In genomic region chr10:31554556-31554955, GRCh38 we compare ENCODE assay signal across 17 cellular contexts.
A peak's percentile ranks its signal among the peaks of the same experiment; 100 is the strongest.
DNase-seq lines count a peak whose midpoint lies in the region; ATAC-seq, FAIRE-seq and TF ChIP-seq lines count a peak whose summit lies in the region.
"Had no signal": no experiment of that assay in that cellular context is flagged by ENCODE, and none has a peak within 500 bp of the region (broad histone marks: within the 10 kb centered on the region; RNA-seq: fewer than 3 reads in every experiment).

No MANE protein-coding gene starts in this region.

- DNase-seq in AG04449 (ENCODE audit: low read depth, low spot score) (peak; percentile 4), GM23248 (peak; percentile 60), SK-MEL-5 (ENCODE audit: low read depth, low spot score) (peak; percentile 13), fibroblast of villous mesenchyme (ENCODE audit: low read depth) (peak; percentile 86), small intestine (no peak), mucosa of descending colon (no peak)
- no peak for DNase-seq in activated CD4-positive, alpha-beta T cell treated with anti-CD3 and anti-CD28 coated beads for 48 hours
- DNase-seq: aorta, BE2C, DMS79, NCI-H1436, NCI-H524, RPMI8226 had no signal

- no peak overlapping the region for H3K9ac ChIP-seq in GM23248

- no peaks in the 10 kb centered on the region for H4K20me1 ChIP-seq in GM23248 (ENCODE audit: insufficient read depth)

- no peak for ATAC-seq in GM18867 (IDR thresholded peaks at IDR 0.05; ENCODE audit: unreplicated experiment)
- no peak for ATAC-seq in mucosa of descending colon

- H3F3A ChIP-seq in GM23248 (ENCODE audit: insufficient read depth) = no peaks in the 10 kb centered on the region

- no peak overlapping the region for H3K4me2 ChIP-seq in GM23248 (ENCODE audit: unreplicated experiment)

- TF ChIP-seq CTCF in AG04449 (IDR thresholded peaks at IDR 0.05; ENCODE audit: insufficient read depth, low read length, missing control alignments) (no peak), fibroblast of villous mesenchyme (IDR thresholded peaks at IDR 0.05; ENCODE audit: insufficient read depth, low read depth, low read length) (no peak), mucosa of descending colon (IDR thresholded peaks at IDR 0.05) (no peak)

- H3K4me3 ChIP-seq in AG04449 (ENCODE audit: low read depth, low read length) (no peak overlapping the region), GM23248 (no peak overlapping the region), fibroblast of villous mesenchyme (ENCODE audit: low read depth, low read length) (no peak overlapping the region), small intestine (ENCODE audit: low read depth in 1 of 2, low read length in 2 of 2) (no peak overlapping the region), mucosa of descending colon (no peak overlapping the region)
- H3K4me3 ChIP-seq: skin epidermis had no signal

- peaks cover 7% of the 10 kb centered on the region; the same call in 1 of the 2 replicates for H3K4me1 ChIP-seq in GM23248 (ENCODE audit: insufficient read depth)
- H3K4me1 ChIP-seq in small intestine (ENCODE audit: control insufficient read depth in 2 of 2, insufficient read depth in 1 of 2, low read depth in 1 of 2, low read length in 1 of 2) = no peaks in the 10 kb centered on the region
- no peaks in the 10 kb centered on the region for H3K4me1 ChIP-seq in mucosa of descending colon (ENCODE audit: low read depth)
- H3K4me1 ChIP-seq: BE2C had no signal

- H3K36me3 ChIP-seq in GM23248 (ENCODE audit: low read depth) = no peaks in the 10 kb centered on the region
- no peaks in the 10 kb centered on the region for H3K36me3 ChIP-seq in small intestine (ENCODE audit: control insufficient read depth in 2 of 2, insufficient read depth in 2 of 2, low read length in 2 of 2)
- H3K36me3 ChIP-seq in mucosa of descending colon (ENCODE audit: low read depth) = no peaks in the 10 kb centered on the region
- H3K36me3 ChIP-seq: BE2C had no signal

- in situ Hi-C loops in GM23248 (cut with MboI) = no loop called here
- in situ Hi-C loops in SK-MEL-5 (cut with HindIII; ENCODE audit: low pct_unique_long_range_greater_than_20kb, low sequenced_read_pairs) = no loop called here

- CTCF ChIA-PET in AG04449 (lab: Yijun Ruan, JAX) = interaction anchor here (2.1 kb wide), 1 partner anchor 14 kb away, joined by 5 read pairs; no protein-coding TSS in a partner anchor

- FAIRE-seq in small intestine (lab: Jason Lieb, UNC) = no peak
- FAIRE-seq: frontal cortex, GM12891 had no signal

- POLR2A ChIA-PET in AG04449 (lab: Yijun Ruan, JAX) = no interaction called here

- 55 to 72% methylated on average over 2 of the region's 2 CpGs for WGBS in GM23248 (ENCODE audit: low coverage in 1 of 2, low lambda C conversion rate in 2 of 2, missing lambda C conversion rate in 2 of 2), 2 experiments
- WGBS in small intestine, 3 donors = 89 to 95% (median 92%) methylated on average over 2 of the region's 2 CpGs

- H3K27me3 ChIP-seq in GM23248 (replicated peaks; ENCODE audit: insufficient read depth) (no peaks in the 10 kb centered on the region), small intestine (ENCODE audit: control insufficient read depth in 2 of 2, insufficient read depth in 2 of 2, low read length in 2 of 2) (no peaks in the 10 kb centered on the region)
- H3K27me3 ChIP-seq: BE2C had no signal

- H3K27ac ChIP-seq in GM23248 (no peak overlapping the region), small intestine (ENCODE audit: low read depth in 1 of 2, low read length in 1 of 2) (no peak overlapping the region)
- H3K27ac ChIP-seq: skin epidermis had no signal

- intact Hi-C loops in mucosa of descending colon (cut with DNase I, micrococcal nuclease) = no loop called here

- no peak overlapping the region for H2AFZ ChIP-seq in GM23248

- H3K9me3 ChIP-seq in GM23248 (ENCODE audit: low read depth) (no peaks in the 10 kb centered on the region), small intestine (ENCODE audit: control insufficient read depth, low read depth) (peaks cover 1% of the 10 kb centered on the region), mucosa of descending colon (peaks cover 15% of the 10 kb centered on the region)
- H3K9me3 ChIP-seq: BE2C had no signal

- no peaks in the 10 kb centered on the region for H3K79me2 ChIP-seq in GM23248 (ENCODE audit: insufficient read depth)

- no peaks in the 10 kb centered on the region for H3K9me2 ChIP-seq in GM23248 (ENCODE audit: insufficient read depth)

Comparison
In these comparisons a context has a peak if more than half of its experiments do, and no peak if none do; other contexts are left out.
1. DNase-seq: peak in AG04449 (single experiment), GM23248 (single experiment), SK-MEL-5 (single experiment) and fibroblast of villous mesenchyme (single experiment); none in small intestine (single experiment), activated CD4-positive, alpha-beta T cell treated with anti-CD3 and anti-CD28 coated beads for 48 hours (single experiment) and mucosa of descending colon (0 of 3).